ENCODE assay signal across 8 cellular contexts in genomic region chr19:1411255-1412191, GRCh38. TPM values are rescaled to one million over a fixed set of nuclear protein-coding genes. Genes with fewer than 3 reads are reported as not detected.
DNase-seq lines count a peak whose midpoint lies in the region; ATAC-seq and TF ChIP-seq lines count a peak whose summit lies in the region.

No MANE protein-coding gene starts in this region.

- H3K4me3 ChIP-seq in IMR-90 (ENCODE audit: insufficient read depth, low read depth, low read length) (no peak overlapping the region), WERI-Rb-1 (ENCODE audit: low read depth, low read length) (no peak overlapping the region)

- CTCF ChIA-PET in IMR-90 (lab: Yijun Ruan, JAX): no interaction called here

- no peak overlapping the region for H2BK15ac ChIP-seq in IMR-90 (ENCODE audit: low read depth, low read length)

- no peak for TF ChIP-seq RAD21 in IMR-90 (IDR thresholded peaks at IDR 0.05; ENCODE audit: low read length)

- peaks cover 38% of the 10 kb centered on the region for H3K4me1 ChIP-seq in IMR-90 (ENCODE audit: control insufficient read depth, insufficient read depth, low read length)

- no peak overlapping the region for H3K27ac ChIP-seq in IMR-90 (ENCODE audit: insufficient read depth, low read length)
- H3K27ac ChIP-seq in WERI-Rb-1: no peak overlapping the region

- peaks cover 84% of the 10 kb centered on the region for H4K20me1 ChIP-seq in IMR-90 (ENCODE audit: insufficient read depth, low read length)

- in situ Hi-C loops in IMR-90 (cut with MboI; ENCODE audit: low sequenced_read_pairs): no loop called here

- peaks cover 0 to 54% of the 10 kb centered on the region in 2 experiments; a peak in 2 of 4 replicates for H3K79me1 ChIP-seq in IMR-90 (ENCODE audit: low read depth in 1 of 2, low read length in 2 of 2)

- peaks cover 31 to 40% of the 10 kb centered on the region in 2 donors for H3K36me3 Mint-ChIP-seq in stimulated activated naive B cell treated with anti-CD40 and anti-IgM and Interleukin-4, amounts not matched to agents 10 μg/mL and 1 μg/mL and 100 μg/mL, for 72 hours

- DNase-seq in IMR-90 (peak; percentile 54), amygdala (lab: John Stamatoyannopoulos, UW) (peak in 55 of 56 donors; percentile 19 to 98 (median 86)), hepatic stellate cell (ENCODE audit: low spot score) (peak; percentile 59), NCI-H345 treated with DMSO at 0.1 percent for 48 hours (lab: John Stamatoyannopoulos, UW; ENCODE audit: unreplicated experiment) (no peak), WERI-Rb-1 (no peak)
- no peak for DNase-seq in stimulated activated naive B cell treated with anti-CD40 and anti-IgM and Interleukin-4, amounts not matched to agents 10 μg/mL and 1 μg/mL and 100 μg/mL, for 72 hours

- no peak overlapping the region for H2AK9ac ChIP-seq in IMR-90 (replicated peaks; ENCODE audit: low read depth, low read length, poor library complexity)

- dilution Hi-C loops in IMR-90 (cut with HindIII; ENCODE audit: low sequenced_read_pairs, unreplicated experiment): no loop called here

- no peaks in the 10 kb centered on the region for H3K27me3 Mint-ChIP-seq in stimulated activated naive B cell treated with anti-CD40 and anti-IgM and Interleukin-4, amounts not matched to agents 10 μg/mL and 1 μg/mL and 100 μg/mL, for 72 hours

- no peak overlapping the region for H3K9ac ChIP-seq in IMR-90 (ENCODE audit: low read depth, low read length)

- H3K14ac ChIP-seq in IMR-90 (replicated peaks; ENCODE audit: low read depth, low read length): no peak overlapping the region

- no peak overlapping the region for H2BK20ac ChIP-seq in IMR-90 (ENCODE audit: low read depth, low read length)

- no peaks in the 10 kb centered on the region for H3K27me3 ChIP-seq in IMR-90 (ENCODE audit: control insufficient read depth, insufficient read depth, low read length)
- H3K27me3 ChIP-seq in WERI-Rb-1 (ENCODE audit: insufficient read depth, low read depth, severe bottlenecking): no peaks in the 10 kb centered on the region

- H2BK120ac ChIP-seq in IMR-90 (ENCODE audit: low read depth, low read length): no peak overlapping the region

- H3K4me3 Mint-ChIP-seq in stimulated activated naive B cell treated with anti-CD40 and anti-IgM and Interleukin-4, amounts not matched to agents 10 μg/mL and 1 μg/mL and 100 μg/mL, for 72 hours: no peak overlapping the region

- H3K4me2 ChIP-seq in IMR-90 (ENCODE audit: low read depth, low read length): no peak overlapping the region; the same call in 1 of the 2 replicates

- no peak overlapping the region for H3K4ac ChIP-seq in IMR-90 (ENCODE audit: low read depth, low read length)

- no peak for TF ChIP-seq POLR2A in IMR-90 (IDR thresholded peaks at IDR 0.05; ENCODE audit: low read depth, low read length)

- H4K91ac ChIP-seq in IMR-90 (ENCODE audit: insufficient read depth, low read depth, low read length): no peak overlapping the region

- no peaks in the 10 kb centered on the region for H3K9me3 Mint-ChIP-seq in stimulated activated naive B cell treated with anti-CD40 and anti-IgM and Interleukin-4, amounts not matched to agents 10 μg/mL and 1 μg/mL and 100 μg/mL, for 72 hours

- TF ChIP-seq CTCF in IMR-90 (conservative IDR thresholded peaks at IDR 0.05; ENCODE audit: low read depth, low read length): no peak
- no peak for TF ChIP-seq CTCF in WERI-Rb-1 (IDR thresholded peaks at IDR 0.05; ENCODE audit: low read depth, low read length)

- H4K8ac ChIP-seq in IMR-90 (ENCODE audit: low read depth in 2 of 2, low read length in 2 of 2): no peak overlapping the region

- H3K18ac ChIP-seq in IMR-90 (ENCODE audit: low read depth, low read length): no peak overlapping the region

- H4K5ac ChIP-seq in IMR-90 (ENCODE audit: low read depth, low read length): no peak overlapping the region

- peak overlapping the region; percentile 7; the same call in 1 of the 2 replicates for H2AK5ac ChIP-seq in IMR-90 (ENCODE audit: low read depth, low read length)

- peak overlapping the region; percentile 42 for H3K27ac Mint-ChIP-seq in stimulated activated naive B cell treated with anti-CD40 and anti-IgM and Interleukin-4, amounts not matched to agents 10 μg/mL and 1 μg/mL and 100 μg/mL, for 72 hours

- POLR2A ChIA-PET in IMR-90 (lab: Charles Lee; ENCODE audit: unreplicated experiment): interaction anchor here (0.6 kb wide), 1 partner anchor 146 kb away, joined by 4 read pairs; no protein-coding TSS in a partner anchor

- no peaks in the 10 kb centered on the region for H3K9me3 ChIP-seq in IMR-90 (ENCODE audit: control insufficient read depth, insufficient read depth, low read length)
- no peaks in the 10 kb centered on the region for H3K9me3 ChIP-seq in WERI-Rb-1 (ENCODE audit: severe bottlenecking)

- H2BK5ac ChIP-seq in IMR-90 (ENCODE audit: low read depth, low read length, poor library complexity, severe bottlenecking): no peak overlapping the region

- no peak overlapping the region for H2AFZ ChIP-seq in IMR-90 (replicated peaks; ENCODE audit: low read length, poor library complexity)

- intact Hi-C loops in IMR-90 (cut with micrococcal nuclease): no loop called here

- H3K4me1 Mint-ChIP-seq in stimulated activated naive B cell treated with anti-CD40 and anti-IgM and Interleukin-4, amounts not matched to agents 10 μg/mL and 1 μg/mL and 100 μg/mL, for 72 hours: peaks cover 44 to 71% of the 10 kb centered on the region in 2 donors

- H3K36me3 ChIP-seq in IMR-90 (ENCODE audit: control insufficient read depth, insufficient read depth, low read length) (peaks cover 16% of the 10 kb centered on the region; the same call in 1 of the 2 replicates), WERI-Rb-1 (peaks cover 74% of the 10 kb centered on the region)

- H3K56ac ChIP-seq in IMR-90 (ENCODE audit: extremely low read depth, insufficient read depth, low read length): no peak overlapping the region

- peaks cover 18% of the 10 kb centered on the region for H3K9me1 ChIP-seq in IMR-90 (ENCODE audit: insufficient read depth, low read length)

- H3K23ac ChIP-seq in IMR-90 (ENCODE audit: low read depth, low read length): peak overlapping the region; percentile 46; the same call in 1 of the 2 replicates

- WGBS in IMR-90 (ENCODE audit: extremely low coverage in 2 of 2, insufficient read length in 1 of 2), 2 experiments: 89% methylated on average over 15 of the region's 29 CpGs; no CpG with 5 or more reads in 1 of the 2 experiments

- no peak for ATAC-seq in IMR-90 (ENCODE audit: low read depth)
- no peak for ATAC-seq in stimulated activated naive B cell treated with anti-CD40 and anti-IgM and Interleukin-4, amounts not matched to agents 10 μg/mL and 1 μg/mL and 100 μg/mL, for 72 hours (replicated peaks)
- no peak for ATAC-seq in GM19351 (IDR thresholded peaks at IDR 0.05; ENCODE audit: unreplicated experiment)
- no peak for ATAC-seq in GM21786 (IDR thresholded peaks at IDR 0.05; ENCODE audit: unreplicated experiment)

- no TSS peak for BruUV-seq in IMR-90 (replicated peaks; lab: Mats Ljungman, UMichigan)

TF ChIP-seq in IMR-90, 13 proteins besides CTCF, POLR2A, EP300 and RAD21 (continues in another document):
- TF ChIP-seq MXI1 (IDR thresholded peaks at IDR 0.05; ENCODE audit: borderline replicate concordance, low read depth, low read length): no peak
- TF ChIP-seq ELK1 (IDR thresholded peaks at IDR 0.05; ENCODE audit: borderline replicate concordance, low read depth, low read length): no peak
- TF ChIP-seq CHD1 (IDR thresholded peaks at IDR 0.05; ENCODE audit: low read depth, low read length): no peak
- no peak for TF ChIP-seq USF2 (IDR thresholded peaks at IDR 0.05; ENCODE audit: low read depth, low read length)
- TF ChIP-seq RCOR1 (IDR thresholded peaks at IDR 0.05; ENCODE audit: insufficient replicate concordance, low read length): no peak
- no peak for TF ChIP-seq MAFK (IDR thresholded peaks at IDR 0.05; ENCODE audit: low read depth, low read length)
- no peak for TF ChIP-seq CEBPB (IDR thresholded peaks at IDR 0.05; ENCODE audit: low read depth, low read length)
- no peak for TF ChIP-seq MAZ (IDR thresholded peaks at IDR 0.05; ENCODE audit: borderline replicate concordance, low read depth, low read length)

RNA-seq across cellular contexts. Expression of gene DAZAP1, which starts 4.1 kb away (rescaled TPM):
- 22.0 and 35.3 TPM in 2 replicates for total RNA-seq in IMR-90 (2012; rRNA removed)
- polyA plus RNA-seq in IMR-90 (2012; rRNA removed): 62.8 and 63.6 TPM in 2 replicates
- 32.2 and 39.6 TPM in 2 replicates for polyA plus RNA-seq in IMR-90 (2012; cell fraction: cytosol; rRNA removed)
- polyA plus RNA-seq in IMR-90 (2012; cell fraction: nucleus; rRNA removed; ENCODE audit: low replicate concordance): 127 and 151 TPM in 2 replicates

RNA-seq across cellular contexts. Expression of gene GAMT, which starts 10.2 kb away (rescaled TPM):
- total RNA-seq in IMR-90 (2012; rRNA removed): 22.8 and 23.9 TPM in 2 replicates
- 51.8 and 63.6 TPM in 2 replicates for polyA plus RNA-seq in IMR-90 (2012; rRNA removed)
- polyA plus RNA-seq in IMR-90 (2012; cell fraction: cytosol; rRNA removed): 37.4 and 106 TPM in 2 replicates
- 22.7 and 61.5 TPM in 2 replicates for polyA plus RNA-seq in IMR-90 (2012; cell fraction: nucleus; rRNA removed; ENCODE audit: low replicate concordance)

RNA-seq across cellular contexts. Expression of gene RPS15, which starts 26.7 kb away (rescaled TPM):
- 834 and 1,179 TPM in 2 replicates for total RNA-seq in IMR-90 (2012; rRNA removed)
- 1,855 and 2,269 TPM in 2 replicates for polyA plus RNA-seq in IMR-90 (2012; rRNA removed)
- 15,264 and 18,725 TPM in 2 replicates for polyA plus RNA-seq in IMR-90 (2012; cell fraction: cytosol; rRNA removed)
- 1,510 and 3,480 TPM in 2 replicates for polyA plus RNA-seq in IMR-90 (2012; cell fraction: nucleus; rRNA removed; ENCODE audit: low replicate concordance)

RNA-seq across cellular contexts. Expression of gene NDUFS7, which starts 27.8 kb away (rescaled TPM):
- total RNA-seq in IMR-90 (2012; rRNA removed): 60.8 and 64.7 TPM in 2 replicates
- polyA plus RNA-seq in IMR-90 (2012; rRNA removed): 136 and 167 TPM in 2 replicates
- 283 and 387 TPM in 2 replicates for polyA plus RNA-seq in IMR-90 (2012; cell fraction: cytosol; rRNA removed)
- 76.0 and 256 TPM in 2 replicates for polyA plus RNA-seq in IMR-90 (2012; cell fraction: nucleus; rRNA removed; ENCODE audit: low replicate concordance)

RNA-seq across cellular contexts. Expression of gene APC2, which starts 38.4 kb away (rescaled TPM):
- total RNA-seq in IMR-90 (2012; rRNA removed): 0.28 and 0.36 TPM in 2 replicates
- 0.41 and 0.42 TPM in 2 replicates for polyA plus RNA-seq in IMR-90 (2012; rRNA removed)
- polyA plus RNA-seq in IMR-90 (2012; cell fraction: cytosol; rRNA removed): 0.17 and 0.55 TPM in 2 replicates
- 0.89 and 2.3 TPM in 2 replicates for polyA plus RNA-seq in IMR-90 (2012; cell fraction: nucleus; rRNA removed; ENCODE audit: low replicate concordance)

Comparison
In these comparisons a context has a peak if more than half of its experiments do, and no peak if none do; other contexts are left out.
1. DNase-seq: peak in IMR-90 (single experiment), amygdala (55 of 56) and hepatic stellate cell (single experiment); none in stimulated activated naive B cell treated with anti-CD40 and anti-IgM and Interleukin-4, amounts not matched to agents 10 μg/mL and 1 μg/mL and 100 μg/mL, for 72 hours (single experiment), NCI-H345 treated with DMSO at 0.1 percent for 48 hours (single experiment) and WERI-Rb-1 (single experiment).